Comparison of ENCODE assay signal across 12 cellular contexts in genomic region chr2:177622516-177622915, GRCh38.
DNase-seq lines count a peak whose midpoint lies in the region; ATAC-seq and TF ChIP-seq lines count a peak whose summit lies in the region.
"Had no signal": no experiment of that assay in that cellular context is flagged by ENCODE, and none has a peak within 500 bp of the region (broad histone marks: within the 10 kb centered on the region; RNA-seq: fewer than 3 reads in every experiment).

No MANE protein-coding gene starts in this region.

- H3K4me1 ChIP-seq in BLaER1 (peaks cover 46% of the 10 kb centered on the region), mucosa of descending colon (ENCODE audit: low read depth) (no peaks in the 10 kb centered on the region)

- H3K27ac Mint-ChIP-seq in brain = peak overlapping the region; percentile 83 to 95 (median 92)

- H3K4me2 ChIP-seq in BLaER1 = peak overlapping the region; percentile 52; the same call in 1 of the 2 replicates

- H3K27me3 ChIP-seq in BLaER1 = no peaks in the 10 kb centered on the region
- H3K27me3 ChIP-seq: thyroid gland had no signal

- H3K27ac ChIP-seq in BLaER1 = no peak overlapping the region; the same call in 1 of the 2 replicates
- H3K27ac ChIP-seq: RWPE1, thyroid gland had no signal

- TF ChIP-seq CTCF in brain (conservative IDR thresholded peaks at IDR 0.05) (peak; percentile 61 to 74), mucosa of descending colon (IDR thresholded peaks at IDR 0.05) (no peak)

- intact Hi-C loops in mucosa of descending colon (cut with DNase I, micrococcal nuclease) = no loop called here

- no peaks in the 10 kb centered on the region for H4K20me1 ChIP-seq in BLaER1

- H3K36me3 Mint-ChIP-seq in brain = no peaks in the 10 kb centered on the region

- H3K36me3 ChIP-seq in BLaER1 (no peaks in the 10 kb centered on the region), mucosa of descending colon (ENCODE audit: low read depth) (no peaks in the 10 kb centered on the region)
- H3K36me3 ChIP-seq: thyroid gland had no signal

- H3K9me3 Mint-ChIP-seq in brain = peaks cover 0 to 10% (median 0%) of the 10 kb centered on the region in 5 experiments

- H3K9me3 ChIP-seq in BLaER1 = peaks cover 5% of the 10 kb centered on the region; the same call in 1 of the 2 replicates
- no peaks in the 10 kb centered on the region for H3K9me3 ChIP-seq in mucosa of descending colon
- H3K9me3 ChIP-seq: thyroid gland had no signal

- peak; percentile 9 for DNase-seq in HCEC 1CT
- DNase-seq in mucosa of descending colon = no peak
- DNase-seq in stimulated activated CD4-positive, alpha-beta T cell treated with anti-CD3 and anti-CD28 coated beads, Interleukin-2, amount 100 ng/mL, for 48 hours = no peak
- no peak for DNase-seq in left lobe of liver (ENCODE audit: low spot score)
- DNase-seq: activated CD4-positive, alpha-beta T cell treated with anti-CD3 and anti-CD28 coated beads for 1 hour; activated naive CD4-positive, alpha-beta T cell had no signal

- peak overlapping the region; percentile 49 to 79 (median 64) for H3K4me3 Mint-ChIP-seq in brain

- H3K9ac ChIP-seq in BLaER1 = no peak overlapping the region

- ATAC-seq in mucosa of descending colon (peak; percentile 27), GM18519 (IDR thresholded peaks at IDR 0.05; ENCODE audit: low FRiP score, unreplicated experiment) (no peak), HG02798 (IDR thresholded peaks at IDR 0.05; ENCODE audit: poor library complexity, unreplicated experiment) (no peak), left lobe of liver (no peak)

- no peak overlapping the region for H3K4me3 ChIP-seq in BLaER1
- H3K4me3 ChIP-seq in mucosa of descending colon = no peak overlapping the region
- H3K4me3 ChIP-seq: thyroid gland had no signal

- H3K4me1 Mint-ChIP-seq in brain = peaks cover 81% of the 10 kb centered on the region

- peaks cover 9% of the 10 kb centered on the region for H3K27me3 Mint-ChIP-seq in brain
